28 cellular contexts compared by ENCODE assay signal in the genomic region with DNA sequence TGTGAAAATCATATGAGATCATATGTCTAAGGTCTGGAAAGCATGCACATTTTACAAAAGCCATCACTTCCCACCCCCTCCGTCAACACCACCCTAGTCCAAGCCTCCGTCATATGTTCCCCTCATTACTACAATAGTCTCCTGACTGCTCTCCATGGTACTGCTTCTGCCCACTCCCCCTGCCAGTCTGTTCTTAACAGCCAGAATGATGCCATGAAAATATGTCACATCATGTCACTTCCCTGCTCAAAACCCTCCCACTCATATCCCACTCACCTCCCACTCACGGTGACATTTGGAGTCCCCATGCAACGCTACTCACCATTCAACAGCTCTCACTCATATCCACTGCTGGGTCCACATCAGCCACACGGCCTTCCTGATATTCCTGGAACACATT.
"Had no signal": no experiment of that assay in that cellular context is flagged by ENCODE, and none has a peak within 500 bp of the region (broad histone marks: within the 10 kb centered on the region; RNA-seq: fewer than 3 reads in every experiment).

No MANE protein-coding gene starts in this region.

- H3K27me3 Mint-ChIP-seq: activated CD8-positive, alpha-beta memory T cell treated with anti-CD3 and anti-CD28 coated beads, Interleukin-2, amount 10 ng/mL, durations not matched to agents 7 days and 5 days; activated naive CD8-positive, alpha-beta T cell; activated T-cell treated with anti-CD3 and anti-CD28 coated beads, Interleukin-2, amount 50 U/mL, for 24 hours had no signal

- H3K36me3 Mint-ChIP-seq: activated CD8-positive, alpha-beta memory T cell treated with anti-CD3 and anti-CD28 coated beads, Interleukin-2, amount 10 ng/mL, durations not matched to agents 7 days and 5 days; brain had no signal

- ATAC-seq: activated CD8-positive, alpha-beta memory T cell treated with anti-CD3 and anti-CD28 coated beads, Interleukin-2, amount 10 ng/mL, durations not matched to agents 7 days and 5 days had no signal

- H3K9ac ChIP-seq: KMS-11 had no signal

- H3K27me3 ChIP-seq: cardiac muscle cell, Peyer's patch, SJCRH30 had no signal

- H3K4me3 Mint-ChIP-seq: activated CD4-positive, alpha-beta T cell treated with anti-CD3 and anti-CD28 coated beads, Interleukin-2, amount 10 ng/mL, durations not matched to agents 24 days and 14 days; activated CD8-positive, alpha-beta memory T cell treated with anti-CD3 and anti-CD28 coated beads, Interleukin-2, amount 10 ng/mL, durations not matched to agents 7 days and 5 days; activated naive CD4-positive, alpha-beta T cell treated with anti-CD3 and anti-CD28 coated beads for 36 hours; activated naive CD8-positive, alpha-beta T cell; activated T-cell treated with anti-CD3 and anti-CD28 coated beads, Interleukin-2, amount 50 U/mL, for 24 hours; activated T-helper 1 cell treated with anti-CD3 and anti-CD28 coated beads, Interleukin-12 subunit alpha, Interleukin-12 subunit beta, Interleukin-2, Interleukin-4 antibody, amounts not matched to agents 30 ng/mL and 10 ng/mL and 1 ng/mL, durations not matched to agents 14 hours and 24 hours and 36 hours; brain; T-helper 1 cell treated with Interleukin-12 subunit alpha and Interleukin-12 subunit beta and Interleukin-4 antibody, amounts not matched to agents 30 μg/mL and 1 μg/mL, for 36 hours had no signal

- H3K9me3 ChIP-seq: Peyer's patch, SJCRH30 had no signal

- H3K36me3 ChIP-seq: cardiac muscle cell, Peyer's patch, SJCRH30 had no signal

- H3K4me3 ChIP-seq: cardiac muscle cell, Peyer's patch, SJCRH30 had no signal

- H3K4me1 Mint-ChIP-seq: activated CD4-positive, alpha-beta T cell treated with anti-CD3 and anti-CD28 coated beads, Interleukin-2, amount 10 ng/mL, durations not matched to agents 24 days and 14 days; activated CD8-positive, alpha-beta memory T cell treated with anti-CD3 and anti-CD28 coated beads, Interleukin-2, amount 10 ng/mL, durations not matched to agents 7 days and 5 days; brain had no signal

- H3K4me1 ChIP-seq: Peyer's patch had no signal

- H3K27ac Mint-ChIP-seq: activated CD4-positive, alpha-beta T cell treated with anti-CD3 and anti-CD28 coated beads, Interleukin-2, amount 10 ng/mL, durations not matched to agents 24 days and 14 days; activated CD8-positive, alpha-beta memory T cell treated with anti-CD3 and anti-CD28 coated beads, Interleukin-2, amount 10 ng/mL, durations not matched to agents 7 days and 5 days; activated naive CD4-positive, alpha-beta T cell treated with anti-CD3 and anti-CD28 coated beads for 36 hours; activated naive CD8-positive, alpha-beta T cell; activated T-cell treated with anti-CD3 and anti-CD28 coated beads, Interleukin-2, amount 50 U/mL, for 24 hours; activated T-helper 1 cell treated with anti-CD3 and anti-CD28 coated beads, Interleukin-12 subunit alpha, Interleukin-12 subunit beta, Interleukin-2, Interleukin-4 antibody, amounts not matched to agents 30 ng/mL and 10 ng/mL and 1 ng/mL, durations not matched to agents 14 hours and 24 hours and 36 hours; brain; T-helper 1 cell treated with Interleukin-12 subunit alpha and Interleukin-12 subunit beta and Interleukin-4 antibody, amounts not matched to agents 30 μg/mL and 1 μg/mL, for 36 hours had no signal

- DNase-seq: activated CD4-positive, alpha-beta T cell treated with anti-CD3 and anti-CD28 coated beads, Interleukin-2, amount 10 ng/mL, durations not matched to agents 24 days and 14 days; activated CD4-positive, alpha-beta T cell treated with anti-CD3 and anti-CD28 coated beads, Interleukin-2, amount 50 U/mL, for 48 hours; activated CD4-positive, CD25-positive, alpha-beta regulatory T cell treated with anti-CD3 and anti-CD28 coated beads, Interleukin-2, amount 50 U/mL, for 72 hours; activated CD8-positive, alpha-beta memory T cell treated with anti-CD3 and anti-CD28 coated beads, Interleukin-2, amount 10 ng/mL, durations not matched to agents 7 days and 5 days; activated effector memory CD4-positive, alpha-beta T cell treated with anti-CD3 and anti-CD28 coated beads, Interleukin-2, amount 50 U/mL, for 16 hours; activated naive CD4-positive, alpha-beta T cell treated with anti-CD3 and anti-CD28 coated beads for 36 hours; activated T-cell treated with anti-CD3 and anti-CD28 coated beads, Interleukin-2, amount 50 U/mL, for 24 hours; cerebellar nuclear complex; NCI-H1092; NCI-H1417; NCI-H1930; NCI-H2171; NCI-H2227 treated with DMSO at 0.1 percent for 48 hours; NCI-H446 treated with DMSO at 0.1 percent for 48 hours; NCI-H524 treated with DMSO at 0.1 percent for 48 hours; NCI-H774; NK-92 treated with Interleukin-12 subunit alpha and Interleukin-12 subunit beta, amount 100 ng/mL, for 24 hours; Peyer's patch; Right ventricle myocardium superior had no signal

- H3K4me2 ChIP-seq: KMS-11 had no signal

- FAIRE-seq: astrocyte had no signal

- H3K27ac ChIP-seq: cardiac muscle cell, KMS-11, Peyer's patch, RWPE1 had no signal
